22 cellular contexts compared by ENCODE assay signal in genomic region chr5:108184940-108185339, GRCh38.
DNase-seq lines count a peak whose midpoint lies in the region; ATAC-seq, FAIRE-seq and TF ChIP-seq lines count a peak whose summit lies in the region.
"Had no signal": no experiment of that assay in that cellular context is flagged by ENCODE, and none has a peak within 500 bp of the region (broad histone marks: within the 10 kb centered on the region; RNA-seq: fewer than 3 reads in every experiment).

No MANE protein-coding gene starts in this region.

- no peak for TF ChIP-seq POLR2A in K562 (conservative IDR thresholded peaks at IDR 0.05)
- no peak for TF ChIP-seq POLR2A in heart left ventricle (IDR thresholded peaks at IDR 0.05)

- DNase-seq in K562 (ENCODE audit: extremely low read depth in 1 of 4, low spot score in 3 of 4) (no peak), trophoblast cell (no peak), T-helper 2 cell (no peak), heart left ventricle (no peak)
- DNase-seq: 8988T; ACHN; BE2C; Caco-2; Calu3; CD4-positive, alpha-beta T cell; CD8-positive, alpha-beta T cell; DMS79 treated with DMSO at 0.1 percent for 48 hours; GF-D8 had no signal

- H3F3A ChIP-seq in Loucy (ENCODE audit: low read depth), result no peaks in the 10 kb centered on the region

- H4K20me1 ChIP-seq in Loucy (ENCODE audit: insufficient read depth, low read length, poor library complexity, severe bottlenecking) (no peaks in the 10 kb centered on the region), K562 (replicated peaks; ENCODE audit: control insufficient read depth, insufficient read depth, low read length) (no peaks in the 10 kb centered on the region)
- H4K20me1 ChIP-seq: BLaER1 treated with 17β-estradiol and CSF1 and Interleukin-3, amounts not matched to agents 10 nM and 100 nM had no signal

- H3K4ac ChIP-seq in trophoblast cell (ENCODE audit: low read depth, low read length), result no peak overlapping the region

- H4K91ac ChIP-seq in trophoblast cell (ENCODE audit: low read depth, low read length), result no peak overlapping the region

- no peak for TF ChIP-seq CTCF in Loucy (conservative IDR thresholded peaks at IDR 0.05; ENCODE audit: low read length)
- no peak for TF ChIP-seq CTCF in K562 (IDR thresholded peaks at IDR 0.05 in 2 of 3, conservative IDR thresholded peaks at IDR 0.05 in 1 of 3; ENCODE audit: insufficient read depth in 2 of 3, low read depth in 1 of 3, low read length in 3 of 3)
- no peak for TF ChIP-seq CTCF in heart left ventricle (IDR thresholded peaks at IDR 0.05)

- H3K36me3 ChIP-seq in Loucy (ENCODE audit: insufficient read depth, low read length), result no peaks in the 10 kb centered on the region
- H3K36me3 ChIP-seq in K562 (ENCODE audit: control insufficient read depth, insufficient read depth, low read length), result no peaks in the 10 kb centered on the region
- no peaks in the 10 kb centered on the region for H3K36me3 ChIP-seq in trophoblast cell (ENCODE audit: control insufficient read depth in 1 of 2, insufficient read depth in 2 of 2, low read length in 2 of 2)
- H3K36me3 ChIP-seq in heart left ventricle, result peaks cover 0 to 7% (median 0%) of the 10 kb centered on the region in 9 donors
- H3K36me3 ChIP-seq: BE2C had no signal

- POLR2A ChIA-PET in K562 (lab: Yijun Ruan, JAX), result no interaction called here

- no peak overlapping the region for H3K27ac ChIP-seq in K562 (ENCODE audit: extremely low read depth, low read depth, low read length)
- H3K27ac ChIP-seq in trophoblast cell (ENCODE audit: low read depth, low read length), result no peak overlapping the region
- no peak overlapping the region for H3K27ac ChIP-seq in heart left ventricle
- H3K27ac ChIP-seq: BLaER1 treated with 17β-estradiol and CSF1 and Interleukin-3, amounts not matched to agents 10 nM and 100 nM; C4-2B had no signal

- no peak overlapping the region for H2AK5ac ChIP-seq in trophoblast cell (ENCODE audit: low read length)

- ATAC-seq in K562 (no peak), HG03196 (IDR thresholded peaks at IDR 0.05; ENCODE audit: unreplicated experiment) (no peak), heart left ventricle (no peak)
- ATAC-seq: CD8-positive, alpha-beta T cell had no signal

- no TSS peak for BruUV-seq in K562 (replicated peaks; lab: Mats Ljungman, UMichigan)

- no peak overlapping the region for H3K4me3 ChIP-seq in Loucy (ENCODE audit: low read length, poor library complexity, severe bottlenecking)
- no peak overlapping the region for H3K4me3 ChIP-seq in K562
- H3K4me3 ChIP-seq in trophoblast cell (ENCODE audit: low read depth, low read length), result no peak overlapping the region
- H3K4me3 ChIP-seq in heart left ventricle, result no peak overlapping the region
- H3K4me3 ChIP-seq: BLaER1 treated with 17β-estradiol and CSF1 and Interleukin-3, amounts not matched to agents 10 nM and 100 nM had no signal

- H4K12ac ChIP-seq in trophoblast cell (ENCODE audit: low read depth, low read length), result no peak overlapping the region

- H3K9ac ChIP-seq in Loucy (ENCODE audit: low read depth, low read length, poor library complexity, severe bottlenecking) (no peak overlapping the region), K562 (ENCODE audit: insufficient read depth in 1 of 2, low read depth in 2 of 2, low read length in 2 of 2) (no peak overlapping the region), trophoblast cell (ENCODE audit: low read length) (no peak overlapping the region)
- H3K9ac ChIP-seq: BLaER1 treated with 17β-estradiol and CSF1 and Interleukin-3, amounts not matched to agents 10 nM and 100 nM had no signal

- H2AFZ ChIP-seq in Loucy (ENCODE audit: low read length) (no peak overlapping the region), K562 (ENCODE audit: low read depth, low read length) (no peak overlapping the region), trophoblast cell (ENCODE audit: insufficient read depth, low read length, poor library complexity) (peak overlapping the region; percentile 41)

- peak overlapping the region; percentile 3 for H3K4me2 ChIP-seq in Loucy (ENCODE audit: low read depth, low read length, poor library complexity, severe bottlenecking)
- no peak overlapping the region for H3K4me2 ChIP-seq in K562 (ENCODE audit: insufficient read depth, low read length)
- no peak overlapping the region for H3K4me2 ChIP-seq in trophoblast cell (ENCODE audit: low read length)

- no peak overlapping the region for H2BK12ac ChIP-seq in trophoblast cell (ENCODE audit: low read length)

- H3K79me1 ChIP-seq in trophoblast cell (ENCODE audit: low read length), result no peaks in the 10 kb centered on the region

- no peak overlapping the region for H3K18ac ChIP-seq in trophoblast cell (ENCODE audit: low read length)

- no peak overlapping the region for H3K23ac ChIP-seq in trophoblast cell (ENCODE audit: low read length)

- no peak overlapping the region for H4K8ac ChIP-seq in trophoblast cell (ENCODE audit: low read depth, low read length)

- H3K9me1 ChIP-seq in K562 (ENCODE audit: control insufficient read depth, insufficient read depth, low read length), result no peaks in the 10 kb centered on the region

- H3K27me3 ChIP-seq in Loucy (ENCODE audit: insufficient read depth, low read length, poor library complexity, severe bottlenecking) (no peaks in the 10 kb centered on the region), K562 (ENCODE audit: control insufficient read depth in 2 of 2, insufficient read depth in 2 of 2, low read length in 2 of 2) (no peaks in the 10 kb centered on the region), trophoblast cell (ENCODE audit: insufficient read depth, low read length) (no peaks in the 10 kb centered on the region), heart left ventricle (no peaks in the 10 kb centered on the region)
- H3K27me3 ChIP-seq: BE2C; BLaER1 treated with 17β-estradiol and CSF1 and Interleukin-3, amounts not matched to agents 10 nM and 100 nM had no signal

- in situ Hi-C loops in K562 (cut with MboI), result no loop called here

- FAIRE-seq in K562 (lab: Jason Lieb, UNC), result no peak
- FAIRE-seq: A204.1, D721Med, G401.6, GM12891, GM19239 had no signal

- peaks cover 4% of the 10 kb centered on the region for H3K4me1 ChIP-seq in Loucy (ENCODE audit: insufficient read depth, low read length, poor library complexity, severe bottlenecking)
- no peaks in the 10 kb centered on the region for H3K4me1 ChIP-seq in K562 (replicated peaks in 1 of 2; ENCODE audit: control insufficient read depth in 2 of 2, insufficient read depth in 2 of 2, low read length in 2 of 2)
- peaks cover 0 to 1% of the 10 kb centered on the region in 2 experiments for H3K4me1 ChIP-seq in trophoblast cell (ENCODE audit: control insufficient read depth in 1 of 2, insufficient read depth in 2 of 2, low read length in 2 of 2)
- peaks cover 0 to 3% (median 0%) of the 10 kb centered on the region in 12 donors for H3K4me1 ChIP-seq in heart left ventricle
- H3K4me1 ChIP-seq: BE2C, Caco-2 had no signal

- CTCF ChIA-PET in K562 (lab: Yijun Ruan, JAX; ENCODE audit: low intra/inter-chr PET ratio), result no interaction called here

- WGBS in K562 (ENCODE audit: insufficient coverage, low coverage, missing lambda C conversion rate), result 3% methylated on average over 3 of the region's 3 CpGs
- WGBS in trophoblast cell (ENCODE audit: extremely low coverage, insufficient coverage, insufficient read length), result no CpG with 5 or more reads among the region's 3 CpGs
- 79 to 80% (median 80%) methylated on average over 3 of the region's 3 CpGs for WGBS in heart left ventricle, 4 donors

- no peak overlapping the region for H2BK5ac ChIP-seq in trophoblast cell (ENCODE audit: low read depth, low read length, poor library complexity)

- no peak for TF ChIP-seq EP300 in K562 (IDR thresholded peaks at IDR 0.05; ENCODE audit: low read length)

- no peaks in the 10 kb centered on the region for H3K9me3 ChIP-seq in Loucy (ENCODE audit: insufficient read depth, low read depth, low read length)
- no peaks in the 10 kb centered on the region for H3K9me3 ChIP-seq in K562 (replicated peaks; ENCODE audit: control insufficient read depth, insufficient read depth, low read depth, low read length)
- no peaks in the 10 kb centered on the region for H3K9me3 ChIP-seq in trophoblast cell (ENCODE audit: insufficient read depth, low read depth, low read length)
- no peaks in the 10 kb centered on the region for H3K9me3 ChIP-seq in heart left ventricle
- H3K9me3 ChIP-seq: BE2C; BLaER1 treated with 17β-estradiol and CSF1 and Interleukin-3, amounts not matched to agents 10 nM and 100 nM; Caco-2 had no signal

- no peak overlapping the region for H2BK120ac ChIP-seq in trophoblast cell (ENCODE audit: insufficient read depth, low read length, poor library complexity)

- no peaks in the 10 kb centered on the region for H3K79me2 ChIP-seq in Loucy (ENCODE audit: insufficient read depth, low read length)
- no peaks in the 10 kb centered on the region for H3K79me2 ChIP-seq in K562 (ENCODE audit: control insufficient read depth, insufficient read depth, low read length)
- no peaks in the 10 kb centered on the region for H3K79me2 ChIP-seq in trophoblast cell (ENCODE audit: control insufficient read depth, insufficient read depth, low read length, poor library complexity)

- no peaks in the 10 kb centered on the region for H3K9me2 ChIP-seq in Loucy (replicated peaks; ENCODE audit: low read depth, low read length)

- H3K14ac ChIP-seq in trophoblast cell (ENCODE audit: low read length), result no peak overlapping the region

- no peak for TF ChIP-seq RAD21 in K562 (CRISPR knock-in tag; conservative IDR thresholded peaks at IDR 0.05 in 1 of 2, IDR thresholded peaks at IDR 0.05 in 1 of 2)

- intact Hi-C loops in K562 (cut with micrococcal nuclease), result no loop called here
- intact Hi-C loops in heart left ventricle (cut with DNase I), result no loop called here

TF ChIP-seq in K562, 482 proteins besides CTCF, POLR2A, EP300 and RAD21:
- TF ChIP-seq RAD51 (IDR thresholded peaks at IDR 0.05; ENCODE audit: borderline replicate concordance, low read depth) (peak; percentile 57), TEAD2 (tag; IDR thresholded peaks at IDR 0.05) (no peak), YY1 (IDR thresholded peaks at IDR 0.05; ENCODE audit: borderline replicate concordance in 1 of 3, control insufficient read depth in 1 of 3, extremely low read depth in 1 of 3, insufficient read depth in 3 of 3, insufficient read length in 1 of 3, insufficient replicate concordance in 2 of 3, low read depth in 1 of 3, low read length in 2 of 3) (no peak), TFE3 (CRISPR knock-in tag; IDR thresholded peaks at IDR 0.05) (peak; percentile 81), NR2F6 (CRISPR knock-in tag; IDR thresholded peaks at IDR 0.05) (no peak)
